In the genomic region with DNA sequence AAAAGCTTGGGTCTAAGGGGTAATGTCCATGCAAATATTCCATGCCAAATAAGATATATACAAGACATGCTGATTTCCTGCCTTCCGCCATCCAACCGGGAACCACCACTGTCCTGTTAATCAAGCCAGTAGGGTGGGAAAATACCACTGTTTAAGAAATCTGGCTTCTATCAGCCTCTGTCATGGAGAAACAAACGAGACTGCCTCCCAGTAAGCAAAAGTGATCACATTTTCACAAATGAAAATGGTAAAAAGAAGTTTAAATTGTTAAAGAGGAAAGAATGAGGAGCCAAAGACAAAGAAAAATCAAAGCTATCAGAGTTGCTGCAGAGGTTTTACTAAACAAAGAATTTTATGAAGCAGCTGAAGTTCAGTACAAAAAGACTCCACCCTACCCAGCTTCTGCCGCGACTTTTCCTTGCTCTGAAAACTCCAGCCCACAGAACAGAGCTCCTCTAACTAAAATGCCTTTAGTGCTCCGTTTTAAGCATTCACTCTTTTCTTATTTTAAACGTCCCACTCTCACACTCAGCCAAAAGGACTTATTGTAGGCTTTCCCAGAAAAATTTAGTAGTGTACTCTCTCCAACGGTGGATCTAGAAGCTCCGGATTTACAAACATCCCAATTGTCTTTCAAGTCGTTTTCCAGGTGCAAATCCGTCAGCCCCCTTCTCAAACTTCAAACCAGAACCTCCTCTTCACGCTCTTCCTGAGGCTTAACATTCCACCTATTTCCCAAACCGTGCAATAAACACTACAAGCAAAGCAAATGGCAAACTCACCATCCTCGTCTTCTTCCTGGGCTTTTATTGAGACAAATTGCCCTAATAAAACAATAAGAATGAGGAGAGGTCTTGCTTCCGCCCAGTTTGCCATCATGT, we compare ENCODE assay signal across 9 cellular contexts. TPM values are rescaled to one million over a fixed set of nuclear protein-coding genes. Genes with fewer than 3 reads are reported as not detected.
A peak's percentile ranks its signal among the peaks of the same experiment; 100 is the strongest.
DNase-seq lines count a peak whose midpoint lies in the region; ATAC-seq and TF ChIP-seq lines count a peak whose summit lies in the region.
"Had no signal": no experiment of that assay in that cellular context is flagged by ENCODE, and none has a peak within 500 bp of the region (broad histone marks: within the 10 kb centered on the region; RNA-seq: fewer than 3 reads in every experiment).

No MANE protein-coding gene starts in this region.

- peak overlapping the region; percentile 43 for H3K9ac ChIP-seq in rectal smooth muscle tissue (ENCODE audit: low read length)

- H3K36me3 ChIP-seq in rectal smooth muscle tissue (ENCODE audit: control insufficient read depth, insufficient read depth, low read length): no peaks in the 10 kb centered on the region

- intact Hi-C loops in left ventricle myocardium superior (cut with micrococcal nuclease): no loop called here

- H3K27ac ChIP-seq in rectal smooth muscle tissue (ENCODE audit: low read depth, low read length): peak overlapping the region; percentile 77

- no peaks in the 10 kb centered on the region for H3K9me3 Mint-ChIP-seq in WTC11

- H3K27me3 Mint-ChIP-seq in WTC11 (ENCODE audit: low read depth): no peaks in the 10 kb centered on the region

- CTCF ChIA-PET in WTC11 (lab: Charles Lee): interaction anchor here (0.6 to 2.5 kb wide), 21 partner anchors 12 to 1653 kb away, joined by 3 to 22 read pairs (median 4); no protein-coding TSS in a partner anchor
- CTCF ChIA-PET in GM10248 (lab: Yijun Ruan, JAX): interaction anchor here (1.2 to 1.6 kb wide), 2 partner anchors 14 to 36 kb away, joined by 3 to 6 read pairs; no protein-coding TSS in a partner anchor

- DNase-seq in Daoy (ENCODE audit: low read depth) (peak; percentile 72), WTC11 (ENCODE audit: low spot score) (no peak), left ventricle myocardium superior (no peak), GM10248 (ENCODE audit: extremely low spot score) (no peak), hypothalamus (lab: John Stamatoyannopoulos, UW) (no peak), cerebellar cortex (ENCODE audit: low spot score) (no peak)
- DNase-seq: NCI-H774 had no signal

- H3K4me3 Mint-ChIP-seq in WTC11: peak overlapping the region; percentile 79

- H3K27ac Mint-ChIP-seq in WTC11: peak overlapping the region; percentile 92

- POLR2A ChIA-PET in WTC11 (lab: Charles Lee) (interaction anchor here (0.7 kb wide), 1 partner anchor 160 kb away, joined by 7 read pairs; no protein-coding TSS in a partner anchor), GM10248 (lab: Yijun Ruan, JAX) (no interaction called here)

- no peak for TF ChIP-seq CTCF in WTC11 (IDR thresholded peaks at IDR 0.05)
- no peak for TF ChIP-seq CTCF in GM10248 (IDR thresholded peaks at IDR 0.05; ENCODE audit: control extremely low read depth, extremely low read depth, low read depth, missing control alignments)

- no peaks in the 10 kb centered on the region for H3K27me3 ChIP-seq in rectal smooth muscle tissue (ENCODE audit: control insufficient read depth, insufficient read depth, low read length)

- no peaks in the 10 kb centered on the region for H3K4me1 ChIP-seq in rectal smooth muscle tissue (ENCODE audit: control insufficient read depth, insufficient read depth, low read length)

- H3K4me1 Mint-ChIP-seq in WTC11: peaks cover 31% of the 10 kb centered on the region

- H3K4me3 ChIP-seq in rectal smooth muscle tissue (ENCODE audit: low read length): peak overlapping the region; percentile 76

- H3K36me3 Mint-ChIP-seq in WTC11: no peaks in the 10 kb centered on the region

- ATAC-seq in WTC11: peak; percentile 79
- peak; percentile 84 for ATAC-seq in left ventricle myocardium superior
- ATAC-seq in HG03280 (IDR thresholded peaks at IDR 0.05; ENCODE audit: unreplicated experiment): no peak

TF ChIP-seq in WTC11, 78 proteins besides CTCF, POLR2A, EP300 and RAD21:
- TF ChIP-seq MXD4 (CRISPR knock-in tag; IDR thresholded peaks at IDR 0.05; ENCODE audit: borderline replicate concordance): no peak
- TF ChIP-seq, protein P1, sequence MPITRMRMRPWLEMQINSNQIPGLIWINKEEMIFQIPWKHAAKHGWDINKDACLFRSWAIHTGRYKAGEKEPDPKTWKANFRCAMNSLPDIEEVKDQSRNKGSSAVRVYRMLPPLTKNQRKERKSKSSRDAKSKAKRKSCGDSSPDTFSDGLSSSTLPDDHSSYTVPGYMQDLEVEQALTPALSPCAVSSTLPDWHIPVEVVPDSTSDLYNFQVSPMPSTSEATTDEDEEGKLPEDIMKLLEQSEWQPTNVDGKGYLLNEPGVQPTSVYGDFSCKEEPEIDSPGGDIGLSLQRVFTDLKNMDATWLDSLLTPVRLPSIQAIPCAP (CRISPR knock-in tag; IDR thresholded peaks at IDR 0.05): no peak
- no peak for TF ChIP-seq SMAD3 (CRISPR knock-in tag; IDR thresholded peaks at IDR 0.05; ENCODE audit: borderline replicate concordance)
- TF ChIP-seq, protein P2, sequence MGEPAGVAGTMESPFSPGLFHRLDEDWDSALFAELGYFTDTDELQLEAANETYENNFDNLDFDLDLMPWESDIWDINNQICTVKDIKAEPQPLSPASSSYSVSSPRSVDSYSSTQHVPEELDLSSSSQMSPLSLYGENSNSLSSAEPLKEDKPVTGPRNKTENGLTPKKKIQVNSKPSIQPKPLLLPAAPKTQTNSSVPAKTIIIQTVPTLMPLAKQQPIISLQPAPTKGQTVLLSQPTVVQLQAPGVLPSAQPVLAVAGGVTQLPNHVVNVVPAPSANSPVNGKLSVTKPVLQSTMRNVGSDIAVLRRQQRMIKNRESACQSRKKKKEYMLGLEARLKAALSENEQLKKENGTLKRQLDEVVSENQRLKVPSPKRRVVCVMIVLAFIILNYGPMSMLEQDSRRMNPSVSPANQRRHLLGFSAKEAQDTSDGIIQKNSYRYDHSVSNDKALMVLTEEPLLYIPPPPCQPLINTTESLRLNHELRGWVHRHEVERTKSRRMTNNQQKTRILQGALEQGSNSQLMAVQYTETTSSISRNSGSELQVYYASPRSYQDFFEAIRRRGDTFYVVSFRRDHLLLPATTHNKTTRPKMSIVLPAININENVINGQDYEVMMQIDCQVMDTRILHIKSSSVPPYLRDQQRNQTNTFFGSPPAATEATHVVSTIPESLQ (CRISPR knock-in tag; IDR thresholded peaks at IDR 0.05): no peak
- no peak for TF ChIP-seq NFYB (CRISPR knock-in tag; conservative IDR thresholded peaks at IDR 0.05; ENCODE audit: low read depth)
- TF ChIP-seq ETV6 (CRISPR knock-in tag; IDR thresholded peaks at IDR 0.05): no peak
- TF ChIP-seq ZNF219 (CRISPR knock-in tag; IDR thresholded peaks at IDR 0.05; ENCODE audit: borderline replicate concordance): no peak
- TF ChIP-seq, protein P3, sequence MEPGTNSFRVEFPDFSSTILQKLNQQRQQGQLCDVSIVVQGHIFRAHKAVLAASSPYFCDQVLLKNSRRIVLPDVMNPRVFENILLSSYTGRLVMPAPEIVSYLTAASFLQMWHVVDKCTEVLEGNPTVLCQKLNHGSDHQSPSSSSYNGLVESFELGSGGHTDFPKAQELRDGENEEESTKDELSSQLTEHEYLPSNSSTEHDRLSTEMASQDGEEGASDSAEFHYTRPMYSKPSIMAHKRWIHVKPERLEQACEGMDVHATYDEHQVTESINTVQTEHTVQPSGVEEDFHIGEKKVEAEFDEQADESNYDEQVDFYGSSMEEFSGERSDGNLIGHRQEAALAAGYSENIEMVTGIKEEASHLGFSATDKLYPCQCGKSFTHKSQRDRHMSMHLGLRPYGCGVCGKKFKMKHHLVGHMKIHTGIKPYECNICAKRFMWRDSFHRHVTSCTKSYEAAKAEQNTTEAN (CRISPR knock-in tag; IDR thresholded peaks at IDR 0.05): no peak
- no peak for TF ChIP-seq ZNF263 (CRISPR knock-in tag; IDR thresholded peaks at IDR 0.05; ENCODE audit: low read depth)
- no peak for TF ChIP-seq ESRRA (CRISPR knock-in tag; IDR thresholded peaks at IDR 0.05; ENCODE audit: borderline replicate concordance)

RNA-seq across cellular contexts. Expression of a gene that starts 0.6 kb away (rescaled TPM):
- total RNA-seq in Daoy (2014; rRNA removed; shearing (Covaris generic)): 34.9 and 41.7 TPM in 2 replicates
- 16.0 to 18.4 TPM (median 17.2 TPM) in 3 replicates for total RNA-seq in WTC11 (2021)
- 8.1 TPM for total RNA-seq in left ventricle myocardium superior
